Comparison of ENCODE assay signal across 1 cellular context in the genomic region with DNA sequence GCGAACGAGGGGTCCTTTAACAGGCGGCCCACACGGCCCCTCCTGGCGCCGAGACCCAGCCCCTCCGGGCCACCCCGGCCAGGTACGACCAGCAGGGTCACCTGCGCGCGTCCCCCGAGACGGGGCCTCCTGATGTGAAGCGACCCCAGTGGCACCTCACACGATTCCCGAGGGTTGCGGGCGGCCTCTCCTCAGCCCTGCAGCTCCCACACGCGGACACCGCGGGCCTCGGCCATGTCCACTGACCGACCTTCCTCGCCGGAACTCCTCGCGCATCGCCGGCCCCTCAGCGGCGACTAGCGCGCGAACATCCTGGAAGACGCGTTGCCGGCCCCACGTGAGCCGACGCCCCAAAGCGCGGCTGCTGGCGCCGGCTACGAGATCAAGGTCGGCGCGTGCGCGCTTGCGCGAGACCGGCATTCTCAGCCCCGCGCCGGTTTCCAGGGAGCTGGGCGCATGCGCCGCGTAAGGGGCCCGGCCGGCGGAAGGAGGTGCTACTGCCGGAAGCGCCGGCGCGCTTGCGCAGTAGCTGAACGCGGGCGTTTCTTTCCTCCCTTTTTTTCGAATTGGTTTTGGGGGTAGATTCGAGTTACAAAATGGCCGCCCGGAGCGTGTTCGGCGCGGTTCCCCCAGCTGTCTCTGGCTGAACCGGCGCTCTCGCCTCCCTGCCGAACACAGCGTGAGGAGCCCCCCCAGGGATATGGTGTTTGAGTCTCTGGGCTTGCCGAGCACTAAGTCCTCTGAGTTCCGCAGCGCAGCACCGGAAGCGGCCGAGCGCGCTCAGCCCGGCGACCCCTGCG.
TF ChIP-seq lines count a peak whose summit lies in the region.

A gene with protein sequence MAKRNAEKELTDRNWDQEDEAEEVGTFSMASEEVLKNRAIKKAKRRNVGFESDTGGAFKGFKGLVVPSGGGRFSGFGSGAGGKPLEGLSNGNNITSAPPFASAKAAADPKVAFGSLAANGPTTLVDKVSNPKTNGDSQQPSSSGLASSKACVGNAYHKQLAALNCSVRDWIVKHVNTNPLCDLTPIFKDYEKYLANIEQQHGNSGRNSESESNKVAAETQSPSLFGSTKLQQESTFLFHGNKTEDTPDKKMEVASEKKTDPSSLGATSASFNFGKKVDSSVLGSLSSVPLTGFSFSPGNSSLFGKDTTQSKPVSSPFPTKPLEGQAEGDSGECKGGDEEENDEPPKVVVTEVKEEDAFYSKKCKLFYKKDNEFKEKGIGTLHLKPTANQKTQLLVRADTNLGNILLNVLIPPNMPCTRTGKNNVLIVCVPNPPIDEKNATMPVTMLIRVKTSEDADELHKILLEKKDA (plus strand): TSS at position 509 of the 800 bp plus-strand sequence. CDS start 4,253 bp downstream, outside the sequence.

TF ChIP-seq in H1, 55 proteins besides CTCF, POLR2A, EP300 and RAD21 (continues in another document):
- peak; percentile 69; the same call in 1 of the 2 replicates for TF ChIP-seq RBBP5 (IDR thresholded peaks at IDR 0.05; ENCODE audit: borderline replicate concordance, low read depth, low read length)
- TF ChIP-seq RNF2 (IDR thresholded peaks at IDR 0.05; ENCODE audit: borderline replicate concordance, low read depth, low read length, missing control alignments, poor library complexity, severe bottlenecking), result no peak
- peak; percentile 87 for TF ChIP-seq POLR2AphosphoS5 (IDR thresholded peaks at IDR 0.05; ENCODE audit: low read depth, low read length)
- peak; percentile 59; the same call in 1 of the 2 replicates for TF ChIP-seq ATF3 (IDR thresholded peaks at IDR 0.05; ENCODE audit: insufficient read depth, low read depth, low read length)
- TF ChIP-seq BCL11A (IDR thresholded peaks at IDR 0.05; ENCODE audit: low read depth in 2 of 2, low read length in 2 of 2), result no peak
- peak; percentile 74 for TF ChIP-seq PHF8 (conservative IDR thresholded peaks at IDR 0.05; ENCODE audit: low read depth, low read length)
- peak; percentile 94 for TF ChIP-seq YY1 (IDR thresholded peaks at IDR 0.05; ENCODE audit: low read depth, low read length)
- TF ChIP-seq CEBPB (IDR thresholded peaks at IDR 0.05; ENCODE audit: low read depth, low read length), result no peak
- TF ChIP-seq CHD2 (IDR thresholded peaks at IDR 0.05; ENCODE audit: low read length), result no peak; the same call in 1 of the 2 replicates
- TF ChIP-seq SP1 (IDR thresholded peaks at IDR 0.05; ENCODE audit: low read depth, low read length), result no peak
- no peak for TF ChIP-seq SAP30 (IDR thresholded peaks at IDR 0.05; ENCODE audit: insufficient read depth, insufficient replicate concordance, low read length)
- no peak for TF ChIP-seq KDM5A (IDR thresholded peaks at IDR 0.05; ENCODE audit: low read length)
- no peak for TF ChIP-seq SRF (IDR thresholded peaks at IDR 0.05; ENCODE audit: low read depth, low read length)
- TF ChIP-seq RFX5 (IDR thresholded peaks at IDR 0.05; ENCODE audit: borderline replicate concordance, low read depth, low read length), result no peak
- TF ChIP-seq HDAC2 (IDR thresholded peaks at IDR 0.05; ENCODE audit: borderline replicate concordance in 1 of 2, low read depth in 2 of 2, low read length in 2 of 2), result no peak
- TF ChIP-seq, protein P1, sequence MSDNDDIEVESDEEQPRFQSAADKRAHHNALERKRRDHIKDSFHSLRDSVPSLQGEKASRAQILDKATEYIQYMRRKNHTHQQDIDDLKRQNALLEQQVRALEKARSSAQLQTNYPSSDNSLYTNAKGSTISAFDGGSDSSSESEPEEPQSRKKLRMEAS (IDR thresholded peaks at IDR 0.05), result peak; percentile 94
- TF ChIP-seq, protein P2, sequence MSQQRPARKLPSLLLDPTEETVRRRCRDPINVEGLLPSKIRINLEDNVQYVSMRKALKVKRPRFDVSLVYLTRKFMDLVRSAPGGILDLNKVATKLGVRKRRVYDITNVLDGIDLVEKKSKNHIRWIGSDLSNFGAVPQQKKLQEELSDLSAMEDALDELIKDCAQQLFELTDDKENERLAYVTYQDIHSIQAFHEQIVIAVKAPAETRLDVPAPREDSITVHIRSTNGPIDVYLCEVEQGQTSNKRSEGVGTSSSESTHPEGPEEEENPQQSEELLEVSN (IDR thresholded peaks at IDR 0.05), result peak; percentile 88
- TF ChIP-seq ZNF274 (IDR thresholded peaks at IDR 0.05; ENCODE audit: borderline replicate concordance, extremely low read depth, low read length), result no peak
- TF ChIP-seq HDAC6 (IDR thresholded peaks at IDR 0.05; ENCODE audit: low read depth, low read length), result no peak
- TF ChIP-seq TEAD4 (IDR thresholded peaks at IDR 0.05; ENCODE audit: low read depth, low read length), result no peak
- peak; percentile 94 for TF ChIP-seq NRF1 (IDR thresholded peaks at IDR 0.05; ENCODE audit: low read depth, low read length)
- no peak for TF ChIP-seq NANOG (IDR thresholded peaks at IDR 0.05; ENCODE audit: insufficient read depth, low read depth, low read length, poor library complexity, severe bottlenecking)
- no peak; the same call in 1 of the 2 replicates for TF ChIP-seq TBP (IDR thresholded peaks at IDR 0.05; ENCODE audit: low read depth, low read length)
- no peak for TF ChIP-seq EGR1 (IDR thresholded peaks at IDR 0.05; ENCODE audit: borderline replicate concordance, low read depth, low read length)
- TF ChIP-seq, protein P3, sequence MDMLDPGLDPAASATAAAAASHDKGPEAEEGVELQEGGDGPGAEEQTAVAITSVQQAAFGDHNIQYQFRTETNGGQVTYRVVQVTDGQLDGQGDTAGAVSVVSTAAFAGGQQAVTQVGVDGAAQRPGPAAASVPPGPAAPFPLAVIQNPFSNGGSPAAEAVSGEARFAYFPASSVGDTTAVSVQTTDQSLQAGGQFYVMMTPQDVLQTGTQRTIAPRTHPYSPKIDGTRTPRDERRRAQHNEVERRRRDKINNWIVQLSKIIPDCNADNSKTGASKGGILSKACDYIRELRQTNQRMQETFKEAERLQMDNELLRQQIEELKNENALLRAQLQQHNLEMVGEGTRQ (IDR thresholded peaks at IDR 0.05; ENCODE audit: low read length), result peak; percentile 78
- no peak for TF ChIP-seq KDM1A (IDR thresholded peaks at IDR 0.05; ENCODE audit: borderline replicate concordance, low read length)
- no peak for TF ChIP-seq POU5F1 (IDR thresholded peaks at IDR 0.05; ENCODE audit: low read depth, low read length)
- peak; percentile 54 for TF ChIP-seq KDM4A (IDR thresholded peaks at IDR 0.05; ENCODE audit: low read depth, low read length, severe bottlenecking)
- TF ChIP-seq SIRT6 (IDR thresholded peaks at IDR 0.05; ENCODE audit: low read length), result no peak
- TF ChIP-seq SUZ12 (IDR thresholded peaks at IDR 0.05; ENCODE audit: low read length), result no peak
- no peak for TF ChIP-seq BRCA1 (IDR thresholded peaks at IDR 0.05; ENCODE audit: low read depth, low read length)
- TF ChIP-seq CHD7 (IDR thresholded peaks at IDR 0.05; ENCODE audit: insufficient replicate concordance, low read length), result no peak
- TF ChIP-seq TAF7 (optimal IDR thresholded peaks at IDR 0.05; ENCODE audit: borderline replicate concordance, low read depth, low read length), result no peak
- TF ChIP-seq RXRA (IDR thresholded peaks at IDR 0.05; ENCODE audit: insufficient read depth, low read depth, low read length), result no peak
- TF ChIP-seq TAF1 (IDR thresholded peaks at IDR 0.05; ENCODE audit: low read depth, low read length), result peak; percentile 85
- no peak for TF ChIP-seq JUN (IDR thresholded peaks at IDR 0.05; ENCODE audit: low read depth, low read length)
- no peak for TF ChIP-seq EZH2 (IDR thresholded peaks at IDR 0.05; ENCODE audit: low read depth, low read length, severe bottlenecking)
- no peak for TF ChIP-seq GABPA (IDR thresholded peaks at IDR 0.05; ENCODE audit: borderline replicate concordance, insufficient read depth, low read length)
- TF ChIP-seq SIN3A (conservative IDR thresholded peaks at IDR 0.05 in 1 of 2, IDR thresholded peaks at IDR 0.05 in 1 of 2; ENCODE audit: low read depth in 1 of 2, low read length in 2 of 2), result 0 out of 4 replicates have a peak, but pooled peaks of 1 of the 2 experiments have one; percentile 20
- TF ChIP-seq CBX5 (IDR thresholded peaks at IDR 0.05; ENCODE audit: low read depth, low read length), result no peak
- TF ChIP-seq MAFK (IDR thresholded peaks at IDR 0.05; ENCODE audit: low read depth, low read length), result no peak
- TF ChIP-seq SP2 (IDR thresholded peaks at IDR 0.05; ENCODE audit: low read length), result no peak
- no peak for TF ChIP-seq CBX8 (IDR thresholded peaks at IDR 0.05; ENCODE audit: borderline replicate concordance, low read depth, low read length)
- no peak for TF ChIP-seq FOSL1 (IDR thresholded peaks at IDR 0.05; ENCODE audit: insufficient read depth, low read depth, low read length)
- TF ChIP-seq BACH1 (IDR thresholded peaks at IDR 0.05; ENCODE audit: low read length), result no peak
- no peak for TF ChIP-seq CHD1 (IDR thresholded peaks at IDR 0.05; ENCODE audit: low read depth, low read length)
- TF ChIP-seq GTF2F1 (IDR thresholded peaks at IDR 0.05; ENCODE audit: borderline replicate concordance, low read depth, low read length), result no peak
- TF ChIP-seq SIX5 (IDR thresholded peaks at IDR 0.05; ENCODE audit: low read depth, low read length), result no peak
- no peak for TF ChIP-seq CTBP2 (IDR thresholded peaks at IDR 0.05; ENCODE audit: borderline replicate concordance, insufficient read depth, insufficient read length, low read length)
